Comparison of ENCODE assay signal across 1 cellular context in genomic region chr3:124882749-124883148, GRCh38.
TF ChIP-seq lines count a peak whose summit lies in the region.

No MANE protein-coding gene starts in this region.

TF ChIP-seq in HepG2, 621 proteins besides CTCF, POLR2A, EP300 and RAD21:
- TF ChIP-seq FIP1L1 (IDR thresholded peaks at IDR 0.05; ENCODE audit: borderline replicate concordance, insufficient read depth, low read depth, low read length) (no peak), NFKB2 (CRISPR knock-in tag; IDR thresholded peaks at IDR 0.05; ENCODE audit: borderline replicate concordance) (no peak), ZNF142 (CRISPR knock-in tag; IDR thresholded peaks at IDR 0.05) (no peak), EEA1 (CRISPR knock-in tag; IDR thresholded peaks at IDR 0.05; ENCODE audit: borderline replicate concordance) (no peak), SKI (IDR thresholded peaks at IDR 0.05; ENCODE audit: partially characterized antibody) (no peak), ZNF496 (CRISPR knock-in tag; IDR thresholded peaks at IDR 0.05; ENCODE audit: insufficient replicate concordance) (no peak), ZNF891 (CRISPR knock-in tag; IDR thresholded peaks at IDR 0.05) (no peak), ZFAT (CRISPR knock-in tag; conservative IDR thresholded peaks at IDR 0.05) (no peak), ZNF3 (CRISPR knock-in tag; IDR thresholded peaks at IDR 0.05) (no peak), DPF2 (CRISPR knock-in tag; IDR thresholded peaks at IDR 0.05; ENCODE audit: borderline replicate concordance, low read depth) (no peak), THYN1 (CRISPR knock-in tag; IDR thresholded peaks at IDR 0.05; ENCODE audit: borderline replicate concordance, low read depth) (no peak), SMAD1 (CRISPR knock-in tag; IDR thresholded peaks at IDR 0.05; ENCODE audit: borderline replicate concordance, low read depth) (no peak), NFE2L2 (IDR thresholded peaks at IDR 0.05; ENCODE audit: low read length) (no peak), ARNTL (CRISPR knock-in tag; IDR thresholded peaks at IDR 0.05) (no peak), TMF1 (CRISPR knock-in tag; IDR thresholded peaks at IDR 0.05; ENCODE audit: low read depth) (no peak), AGO2 (optimal IDR thresholded peaks at IDR 0.05; ENCODE audit: low read depth, low read length) (no peak)
- TF ChIP-seq, protein P1, sequence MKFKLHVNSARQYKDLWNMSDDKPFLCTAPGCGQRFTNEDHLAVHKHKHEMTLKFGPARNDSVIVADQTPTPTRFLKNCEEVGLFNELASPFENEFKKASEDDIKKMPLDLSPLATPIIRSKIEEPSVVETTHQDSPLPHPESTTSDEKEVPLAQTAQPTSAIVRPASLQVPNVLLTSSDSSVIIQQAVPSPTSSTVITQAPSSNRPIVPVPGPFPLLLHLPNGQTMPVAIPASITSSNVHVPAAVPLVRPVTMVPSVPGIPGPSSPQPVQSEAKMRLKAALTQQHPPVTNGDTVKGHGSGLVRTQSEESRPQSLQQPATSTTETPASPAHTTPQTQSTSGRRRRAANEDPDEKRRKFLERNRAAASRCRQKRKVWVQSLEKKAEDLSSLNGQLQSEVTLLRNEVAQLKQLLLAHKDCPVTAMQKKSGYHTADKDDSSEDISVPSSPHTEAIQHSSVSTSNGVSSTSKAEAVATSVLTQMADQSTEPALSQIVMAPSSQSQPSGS (CRISPR knock-in tag; IDR thresholded peaks at IDR 0.05): no peak
- TF ChIP-seq, protein P2, sequence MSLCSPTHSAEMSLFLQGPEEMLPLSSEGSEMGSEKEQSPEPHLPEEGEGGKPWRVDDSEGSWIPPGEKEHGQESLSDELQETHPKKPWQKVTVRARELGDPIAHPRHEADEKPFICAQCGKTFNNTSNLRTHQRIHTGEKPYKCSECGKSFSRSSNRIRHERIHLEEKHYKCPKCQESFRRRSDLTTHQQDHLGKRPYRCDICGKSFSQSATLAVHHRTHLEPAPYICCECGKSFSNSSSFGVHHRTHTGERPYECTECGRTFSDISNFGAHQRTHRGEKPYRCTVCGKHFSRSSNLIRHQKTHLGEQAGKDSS (CRISPR knock-in tag; IDR thresholded peaks at IDR 0.05; ENCODE audit: borderline replicate concordance, low read depth): no peak
TF ChIP-seq in HepG2: peak in this region for 0.
